ENCODE assay signal across 22 cellular contexts in genomic region chr3:33900440-33900808, GRCh38.
A peak's percentile ranks its signal among the peaks of the same experiment; 100 is the strongest.
DNase-seq lines count a peak whose midpoint lies in the region; ATAC-seq, FAIRE-seq and TF ChIP-seq lines count a peak whose summit lies in the region.
"Had no signal": no experiment of that assay in that cellular context is flagged by ENCODE, and none has a peak within 500 bp of the region (broad histone marks: within the 10 kb centered on the region; RNA-seq: fewer than 3 reads in every experiment).

No MANE protein-coding gene starts in this region.

- peaks cover 2% of the 10 kb centered on the region for H3K79me1 ChIP-seq in trophoblast cell (ENCODE audit: low read length)

- POLR2A ChIA-PET in CD8-positive, alpha-beta memory T cell (lab: Charles Lee): no interaction called here
- POLR2A ChIA-PET in K562 (lab: Yijun Ruan, JAX): interaction anchor here (1.6 kb wide), 1 partner anchor 17 kb away, joined by 4 read pairs; no protein-coding TSS in a partner anchor

- no peak for DNase-seq in CD8-positive, alpha-beta memory T cell
- DNase-seq in K562 (ENCODE audit: extremely low read depth in 1 of 4, low spot score in 3 of 4) (no peak), trophoblast cell (no peak), T-helper 2 cell (no peak), right lobe of liver (no peak)
- DNase-seq: 8988T; ACHN; BE2C; C1 segment of cervical spinal cord; Caco-2; Calu3; CD4-positive, alpha-beta memory T cell; CD4-positive, CD25-positive, alpha-beta regulatory T cell; DMS79 treated with DMSO at 0.1 percent for 48 hours; GF-D8 had no signal

- H2BK5ac ChIP-seq in trophoblast cell (ENCODE audit: low read depth, low read length, poor library complexity): no peak overlapping the region

- H3K14ac ChIP-seq in trophoblast cell (ENCODE audit: low read length): no peak overlapping the region

- H3K4me3 Mint-ChIP-seq in CD8-positive, alpha-beta memory T cell: no peak overlapping the region
- H3K4me3 Mint-ChIP-seq: CD14-positive monocyte; CD4-positive, alpha-beta memory T cell; CD4-positive, CD25-positive, alpha-beta regulatory T cell had no signal

- H3K18ac ChIP-seq in trophoblast cell (ENCODE audit: low read length): no peak overlapping the region

- H3K4me2 ChIP-seq in K562 (ENCODE audit: insufficient read depth, low read length) (peak overlapping the region; percentile 75), trophoblast cell (ENCODE audit: low read length) (no peak overlapping the region)
- H3K4me2 ChIP-seq: BLaER1 had no signal

- FAIRE-seq in K562 (lab: Jason Lieb, UNC): no peak
- FAIRE-seq: A204.1, D721Med, G401.6, GM12891, GM19239 had no signal

- TF ChIP-seq POLR2A in K562 (conservative IDR thresholded peaks at IDR 0.05) (no peak), right lobe of liver (IDR thresholded peaks at IDR 0.05) (no peak)

- H3K27me3 ChIP-seq in CD8-positive, alpha-beta memory T cell (ENCODE audit: insufficient read depth, low read length, poor library complexity, severe bottlenecking): no peaks in the 10 kb centered on the region
- H3K27me3 ChIP-seq in K562 (ENCODE audit: control insufficient read depth in 2 of 2, insufficient read depth in 2 of 2, low read length in 2 of 2) (no peaks in the 10 kb centered on the region), trophoblast cell (ENCODE audit: insufficient read depth, low read length) (no peaks in the 10 kb centered on the region), right lobe of liver (no peaks in the 10 kb centered on the region)
- H3K27me3 ChIP-seq: BE2C had no signal

- CTCF ChIA-PET in CD8-positive, alpha-beta memory T cell (lab: Charles Lee): no interaction called here
- CTCF ChIA-PET in K562 (lab: Yijun Ruan, JAX; ENCODE audit: low intra/inter-chr PET ratio): no interaction called here

- H3K4me3 ChIP-seq in CD8-positive, alpha-beta memory T cell (ENCODE audit: low read length): no peak overlapping the region
- H3K4me3 ChIP-seq in K562 (no peak overlapping the region), trophoblast cell (ENCODE audit: low read depth, low read length) (no peak overlapping the region), right lobe of liver (no peak overlapping the region)
- H3K4me3 ChIP-seq: BLaER1 had no signal

- H3K4ac ChIP-seq in trophoblast cell (ENCODE audit: low read depth, low read length): no peak overlapping the region

- H3K79me2 ChIP-seq in K562 (ENCODE audit: control insufficient read depth, insufficient read depth, low read length) (no peaks in the 10 kb centered on the region), trophoblast cell (ENCODE audit: control insufficient read depth, insufficient read depth, low read length, poor library complexity) (no peaks in the 10 kb centered on the region)

- no peak for TF ChIP-seq RAD21 in K562 (CRISPR knock-in tag; conservative IDR thresholded peaks at IDR 0.05 in 1 of 2, IDR thresholded peaks at IDR 0.05 in 1 of 2)

- H4K20me1 ChIP-seq in K562 (replicated peaks; ENCODE audit: control insufficient read depth, insufficient read depth, low read length): no peaks in the 10 kb centered on the region
- H4K20me1 ChIP-seq: BLaER1 had no signal

- intact Hi-C loops in K562 (cut with micrococcal nuclease) (no loop called here), right lobe of liver (cut with DNase I) (no loop called here)

- no peak overlapping the region for H4K8ac ChIP-seq in trophoblast cell (ENCODE audit: low read depth, low read length)

- no peak overlapping the region for H4K12ac ChIP-seq in trophoblast cell (ENCODE audit: low read depth, low read length)

- no peaks in the 10 kb centered on the region for H3K4me1 Mint-ChIP-seq in CD8-positive, alpha-beta memory T cell
- H3K4me1 Mint-ChIP-seq: CD14-positive monocyte; CD4-positive, alpha-beta memory T cell; CD4-positive, CD25-positive, alpha-beta regulatory T cell had no signal

- no TSS peak for BruUV-seq in K562 (replicated peaks; lab: Mats Ljungman, UMichigan)

- no peaks in the 10 kb centered on the region for H3K9me3 Mint-ChIP-seq in CD8-positive, alpha-beta memory T cell

- no peaks in the 10 kb centered on the region for H3K36me3 ChIP-seq in CD8-positive, alpha-beta memory T cell (ENCODE audit: insufficient read depth, low read length)
- H3K36me3 ChIP-seq in K562 (ENCODE audit: control insufficient read depth, insufficient read depth, low read length): no peaks in the 10 kb centered on the region
- H3K36me3 ChIP-seq in trophoblast cell (ENCODE audit: control insufficient read depth in 1 of 2, insufficient read depth in 2 of 2, low read length in 2 of 2): no peaks in the 10 kb centered on the region
- H3K36me3 ChIP-seq in right lobe of liver: no peaks in the 10 kb centered on the region
- H3K36me3 ChIP-seq: BE2C, BLaER1 had no signal

- ATAC-seq in K562 (no peak; the same call in 2 of the 3 replicates), right lobe of liver (no peak)

- H3K23ac ChIP-seq in trophoblast cell (ENCODE audit: low read length): no peak overlapping the region

- H2AFZ ChIP-seq in K562 (ENCODE audit: low read depth, low read length): peak overlapping the region; percentile 90
- no peak overlapping the region for H2AFZ ChIP-seq in trophoblast cell (ENCODE audit: insufficient read depth, low read length, poor library complexity)

- no peak for TF ChIP-seq EP300 in K562 (IDR thresholded peaks at IDR 0.05; ENCODE audit: low read length)

- H3K9ac ChIP-seq in K562 (ENCODE audit: insufficient read depth in 1 of 2, low read depth in 2 of 2, low read length in 2 of 2) (peak overlapping the region; percentile 18 to 84; a peak in 3 of 4 replicates), trophoblast cell (ENCODE audit: low read length) (no peak overlapping the region)
- H3K9ac ChIP-seq: BLaER1 had no signal

- H2BK12ac ChIP-seq in trophoblast cell (ENCODE audit: low read length): no peak overlapping the region

- H4K91ac ChIP-seq in trophoblast cell (ENCODE audit: low read depth, low read length): no peak overlapping the region

- H3K27ac Mint-ChIP-seq in CD8-positive, alpha-beta memory T cell: no peak overlapping the region
- H3K27ac Mint-ChIP-seq: CD14-positive monocyte; CD4-positive, alpha-beta memory T cell; CD4-positive, CD25-positive, alpha-beta regulatory T cell had no signal

- H2AK5ac ChIP-seq in trophoblast cell (ENCODE audit: low read length): no peak overlapping the region

- H3K4me1 ChIP-seq in CD8-positive, alpha-beta memory T cell (ENCODE audit: insufficient read depth, low read length): no peaks in the 10 kb centered on the region
- peaks cover 44 to 60% of the 10 kb centered on the region in 2 experiments for H3K4me1 ChIP-seq in K562 (replicated peaks in 1 of 2; ENCODE audit: control insufficient read depth in 2 of 2, insufficient read depth in 2 of 2, low read length in 2 of 2)
- H3K4me1 ChIP-seq in trophoblast cell (ENCODE audit: control insufficient read depth in 1 of 2, insufficient read depth in 2 of 2, low read length in 2 of 2): peaks cover 0 to 7% of the 10 kb centered on the region in 2 experiments
- no peaks in the 10 kb centered on the region for H3K4me1 ChIP-seq in right lobe of liver
- H3K4me1 ChIP-seq: BE2C, BLaER1, Caco-2 had no signal

- peak overlapping the region; percentile 7 for H2BK120ac ChIP-seq in trophoblast cell (ENCODE audit: insufficient read depth, low read length, poor library complexity)

- no peak for TF ChIP-seq CTCF in K562 (IDR thresholded peaks at IDR 0.05 in 2 of 3, conservative IDR thresholded peaks at IDR 0.05 in 1 of 3; ENCODE audit: insufficient read depth in 2 of 3, low read depth in 1 of 3, low read length in 3 of 3)
- no peak for TF ChIP-seq CTCF in right lobe of liver (IDR thresholded peaks at IDR 0.05)

- H3K9me3 ChIP-seq in CD8-positive, alpha-beta memory T cell (ENCODE audit: low read length): no peaks in the 10 kb centered on the region
- H3K9me3 ChIP-seq in K562 (replicated peaks; ENCODE audit: control insufficient read depth, insufficient read depth, low read depth, low read length) (no peaks in the 10 kb centered on the region; the same call in 1 of the 2 replicates), trophoblast cell (ENCODE audit: insufficient read depth, low read depth, low read length) (peaks cover 2% of the 10 kb centered on the region), right lobe of liver (no peaks in the 10 kb centered on the region)
- H3K9me3 ChIP-seq: BE2C, BLaER1, Caco-2 had no signal

- in situ Hi-C loops in K562 (cut with MboI): no loop called here

- peaks cover 0 to 3% of the 10 kb centered on the region in 2 donors for H3K27me3 Mint-ChIP-seq in CD8-positive, alpha-beta memory T cell

- H3K36me3 Mint-ChIP-seq in CD8-positive, alpha-beta memory T cell: no peaks in the 10 kb centered on the region
- H3K36me3 Mint-ChIP-seq: CD14-positive monocyte; CD4-positive, alpha-beta memory T cell; CD4-positive, CD25-positive, alpha-beta regulatory T cell had no signal

- H3K9me1 ChIP-seq in K562 (ENCODE audit: control insufficient read depth, insufficient read depth, low read length): no peaks in the 10 kb centered on the region

- H3K27ac ChIP-seq in CD8-positive, alpha-beta memory T cell (ENCODE audit: low read depth, low read length): peak overlapping the region; percentile 62
- H3K27ac ChIP-seq in K562 (ENCODE audit: extremely low read depth, low read depth, low read length) (peak overlapping the region; percentile 99), trophoblast cell (ENCODE audit: low read depth, low read length) (no peak overlapping the region), right lobe of liver (no peak overlapping the region)
- H3K27ac ChIP-seq: BLaER1 had no signal

TF ChIP-seq in K562, 482 proteins besides CTCF, POLR2A, EP300 and RAD21 (continues in another document):
- TF ChIP-seq TCF15 (CRISPR knock-in tag; IDR thresholded peaks at IDR 0.05) (0 out of 2 replicates have a peak, but pooled peaks have one; percentile 47), TEAD2 (tag; IDR thresholded peaks at IDR 0.05) (0 out of 2 replicates have a peak, but pooled peaks have one; percentile 1), ZNF740 (CRISPR knock-in tag; IDR thresholded peaks at IDR 0.05) (peak; percentile 25; the same call in 1 of the 2 replicates), ZNF740 (tag; IDR thresholded peaks at IDR 0.05) (0 out of 4 replicates have a peak, but pooled peaks of 1 of the 2 experiments have one; percentile 62), CBFB (CRISPR knock-in tag; IDR thresholded peaks at IDR 0.05) (0 out of 2 replicates have a peak, but pooled peaks have one; percentile 20), KHSRP (IDR thresholded peaks at IDR 0.05) (0 out of 2 replicates have a peak, but pooled peaks have one; percentile 6)

Comparison
In these comparisons a context has a peak if more than half of its experiments do, and no peak if none do; other contexts are left out.
1. H3K27ac ChIP-seq: peak in CD8-positive, alpha-beta memory T cell (single experiment) and K562 (single experiment); none in trophoblast cell (single experiment) and right lobe of liver (0 of 3).